ENCODE assay signal across 11 cellular contexts in the genomic region with DNA sequence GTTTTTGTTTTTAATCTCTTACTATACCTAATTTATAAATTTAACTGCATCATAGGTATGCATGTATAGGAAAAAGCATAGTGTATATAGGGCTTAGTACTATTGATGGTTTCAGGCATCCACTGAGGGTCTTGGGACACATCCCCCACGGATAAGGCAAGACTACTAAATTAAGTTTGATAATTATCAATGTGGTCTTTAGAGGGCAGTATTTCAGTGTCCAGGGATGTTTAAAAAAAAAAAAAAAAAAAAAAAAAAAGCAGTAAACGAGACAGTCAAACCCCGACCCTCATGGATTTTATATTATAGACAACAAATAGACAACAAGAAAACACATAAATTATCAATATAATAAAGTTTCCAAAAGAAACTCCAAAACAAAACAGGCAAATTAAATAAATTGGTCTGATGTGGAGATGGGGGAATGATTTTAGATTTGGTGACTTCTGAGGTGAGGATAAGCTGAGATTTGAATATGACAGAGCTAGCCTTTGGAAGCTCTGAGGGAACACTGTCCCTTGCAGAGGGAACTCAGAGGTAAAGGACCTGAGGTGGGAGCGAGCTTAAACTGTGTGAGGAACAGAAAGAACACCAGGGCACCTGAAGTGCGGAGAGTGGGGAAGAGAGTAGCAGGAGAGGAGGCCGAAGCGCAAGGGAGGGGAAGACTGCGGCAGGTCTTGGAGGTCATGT. TPM values are rescaled to one million over a fixed set of nuclear protein-coding genes. Genes with fewer than 3 reads are reported as not detected.
DNase-seq lines count a peak whose midpoint lies in the region; ATAC-seq, FAIRE-seq and TF ChIP-seq lines count a peak whose summit lies in the region.
"Had no signal": no experiment of that assay in that cellular context is flagged by ENCODE, and none has a peak within 500 bp of the region (broad histone marks: within the 10 kb centered on the region; RNA-seq: fewer than 3 reads in every experiment).

No MANE protein-coding gene starts in this region.

- no peak overlapping the region for H3K27ac ChIP-seq in K562 (ENCODE audit: extremely low read depth, low read depth, low read length)
- H3K27ac ChIP-seq in lower lobe of right lung = no peak overlapping the region

- H3K4me1 ChIP-seq in K562 (replicated peaks in 1 of 2; ENCODE audit: control insufficient read depth in 2 of 2, insufficient read depth in 2 of 2, low read length in 2 of 2) (no peaks in the 10 kb centered on the region; a peak in 1 of 5 replicates), lower lobe of right lung (no peaks in the 10 kb centered on the region)

- H3K4me1 Mint-ChIP-seq in CD14-positive monocyte = no peaks in the 10 kb centered on the region
- no peaks in the 10 kb centered on the region for H3K4me1 Mint-ChIP-seq in activated T-helper 1 cell treated with anti-CD3 and anti-CD28 coated beads, Interleukin-12 subunit alpha, Interleukin-12 subunit beta, Interleukin-2, Interleukin-4 antibody, amounts not matched to agents 30 ng/mL and 10 ng/mL and 1 ng/mL, durations not matched to agents 14 hours and 24 hours and 36 hours (ENCODE audit: low read depth)

- H3K9me3 ChIP-seq in K562 (replicated peaks; ENCODE audit: control insufficient read depth, insufficient read depth, low read depth, low read length) = no peaks in the 10 kb centered on the region
- no peaks in the 10 kb centered on the region for H3K9me3 ChIP-seq in lower lobe of right lung

- in situ Hi-C loops in K562 (cut with MboI) = no loop called here

- H3K4me3 ChIP-seq in K562 (no peak overlapping the region), lower lobe of right lung (no peak overlapping the region)

- H3K4me2 ChIP-seq in K562 (ENCODE audit: insufficient read depth, low read length) = no peak overlapping the region

- no peak overlapping the region for H3K9ac ChIP-seq in K562 (ENCODE audit: insufficient read depth in 1 of 2, low read depth in 2 of 2, low read length in 2 of 2)

- no peak for TF ChIP-seq RAD21 in K562 (CRISPR knock-in tag; conservative IDR thresholded peaks at IDR 0.05 in 1 of 2, IDR thresholded peaks at IDR 0.05 in 1 of 2)

- H3K9me3 Mint-ChIP-seq in CD14-positive monocyte = no peaks in the 10 kb centered on the region
- no peaks in the 10 kb centered on the region for H3K9me3 Mint-ChIP-seq in activated T-helper 1 cell treated with anti-CD3 and anti-CD28 coated beads, Interleukin-12 subunit alpha, Interleukin-12 subunit beta, Interleukin-2, Interleukin-4 antibody, amounts not matched to agents 30 ng/mL and 10 ng/mL and 1 ng/mL, durations not matched to agents 14 hours and 24 hours and 36 hours

- no peak for TF ChIP-seq POLR2A in K562 (conservative IDR thresholded peaks at IDR 0.05)

- H3K36me3 ChIP-seq in K562 (ENCODE audit: control insufficient read depth, insufficient read depth, low read length) (no peaks in the 10 kb centered on the region), lower lobe of right lung (no peaks in the 10 kb centered on the region)

- CTCF ChIA-PET in K562 (lab: Yijun Ruan, JAX; ENCODE audit: low intra/inter-chr PET ratio) = no interaction called here

- H4K20me1 ChIP-seq in K562 (replicated peaks; ENCODE audit: control insufficient read depth, insufficient read depth, low read length) = no peaks in the 10 kb centered on the region

- no peaks in the 10 kb centered on the region for H3K9me1 ChIP-seq in K562 (ENCODE audit: control insufficient read depth, insufficient read depth, low read length)

- H3K36me3 Mint-ChIP-seq in CD14-positive monocyte = no peaks in the 10 kb centered on the region
- no peaks in the 10 kb centered on the region for H3K36me3 Mint-ChIP-seq in activated T-helper 1 cell treated with anti-CD3 and anti-CD28 coated beads, Interleukin-12 subunit alpha, Interleukin-12 subunit beta, Interleukin-2, Interleukin-4 antibody, amounts not matched to agents 30 ng/mL and 10 ng/mL and 1 ng/mL, durations not matched to agents 14 hours and 24 hours and 36 hours (ENCODE audit: low read depth)

- no peak for FAIRE-seq in K562 (lab: Jason Lieb, UNC)

- POLR2A ChIA-PET in K562 (lab: Yijun Ruan, JAX) = interaction anchor here (0.7 kb wide), 1 partner anchor 19 kb away, joined by 3 read pairs; no protein-coding TSS in a partner anchor

- H3K4me3 Mint-ChIP-seq in CD14-positive monocyte = no peak overlapping the region
- H3K4me3 Mint-ChIP-seq in activated T-helper 1 cell treated with anti-CD3 and anti-CD28 coated beads, Interleukin-12 subunit alpha, Interleukin-12 subunit beta, Interleukin-2, Interleukin-4 antibody, amounts not matched to agents 30 ng/mL and 10 ng/mL and 1 ng/mL, durations not matched to agents 14 hours and 24 hours and 36 hours = no peak overlapping the region

- no peaks in the 10 kb centered on the region for H3K79me2 ChIP-seq in K562 (ENCODE audit: control insufficient read depth, insufficient read depth, low read length)

- TF ChIP-seq CTCF in CD14-positive monocyte (IDR thresholded peaks at IDR 0.05) = peak; percentile 22
- peak in 2 of 3 experiments; percentile 16 to 36; a peak in 1 of 6 replicates for TF ChIP-seq CTCF in K562 (IDR thresholded peaks at IDR 0.05 in 2 of 3, conservative IDR thresholded peaks at IDR 0.05 in 1 of 3; ENCODE audit: insufficient read depth in 2 of 3, low read depth in 1 of 3, low read length in 3 of 3)
- peak; percentile 31 for TF ChIP-seq CTCF in lower lobe of right lung (IDR thresholded peaks at IDR 0.05)

- intact Hi-C loops in CD14-positive monocyte (cut with micrococcal nuclease) (no loop called here), K562 (cut with micrococcal nuclease) (no loop called here), lower lobe of right lung (cut with DNase I) (no loop called here)
- intact Hi-C loops in activated T-helper 1 cell treated with anti-CD3 and anti-CD28 coated beads, Interleukin-12 subunit alpha, Interleukin-12 subunit beta, Interleukin-2, Interleukin-4 antibody, amounts not matched to agents 30 ng/mL and 10 ng/mL and 1 ng/mL, durations not matched to agents 14 hours and 24 hours and 36 hours (cut with micrococcal nuclease) = loop anchor here (1.0 to 2.0 kb wide), 2 partner anchors 34 to 154 kb away; no protein-coding TSS in a partner anchor

- no peak for TF ChIP-seq EP300 in K562 (IDR thresholded peaks at IDR 0.05; ENCODE audit: low read length)

- H3K27me3 ChIP-seq in K562 (ENCODE audit: control insufficient read depth in 2 of 2, insufficient read depth in 2 of 2, low read length in 2 of 2) = no peaks in the 10 kb centered on the region; a peak in 1 of 5 replicates
- no peaks in the 10 kb centered on the region for H3K27me3 ChIP-seq in lower lobe of right lung (ENCODE audit: low read depth)

- DNase-seq in CD14-positive monocyte (ENCODE audit: low spot score) (no peak), HT1080 (ENCODE audit: low read depth) (peak; percentile 16), K562 (ENCODE audit: extremely low read depth in 1 of 4, low spot score in 3 of 4) (peak in 2 of 4 experiments; percentile 5 to 9), lower lobe of right lung (no peak), HK-2 (ENCODE audit: unreplicated experiment) (no peak)
- no peak for DNase-seq in activated T-helper 1 cell treated with anti-CD3 and anti-CD28 coated beads, Interleukin-12 subunit alpha, Interleukin-12 subunit beta, Interleukin-2, Interleukin-4 antibody, amounts not matched to agents 30 ng/mL and 10 ng/mL and 1 ng/mL, durations not matched to agents 14 hours and 24 hours and 36 hours (ENCODE audit: low spot score)
- DNase-seq: SIG-M5; stimulated activated CD4-positive, alpha-beta T cell treated with anti-CD3 and anti-CD28 coated beads, Interleukin-2, amount 100 ng/mL, for 24 hours had no signal

- H3K27me3 Mint-ChIP-seq in CD14-positive monocyte (ENCODE audit: low read depth in 3 of 3) = peaks cover 0 to 2% (median 0%) of the 10 kb centered on the region in 3 donors
- no peaks in the 10 kb centered on the region for H3K27me3 Mint-ChIP-seq in activated T-helper 1 cell treated with anti-CD3 and anti-CD28 coated beads, Interleukin-12 subunit alpha, Interleukin-12 subunit beta, Interleukin-2, Interleukin-4 antibody, amounts not matched to agents 30 ng/mL and 10 ng/mL and 1 ng/mL, durations not matched to agents 14 hours and 24 hours and 36 hours (ENCODE audit: insufficient read depth)

- H3K27ac Mint-ChIP-seq in CD14-positive monocyte = no peak overlapping the region
- no peak overlapping the region for H3K27ac Mint-ChIP-seq in activated T-helper 1 cell treated with anti-CD3 and anti-CD28 coated beads, Interleukin-12 subunit alpha, Interleukin-12 subunit beta, Interleukin-2, Interleukin-4 antibody, amounts not matched to agents 30 ng/mL and 10 ng/mL and 1 ng/mL, durations not matched to agents 14 hours and 24 hours and 36 hours

- WGBS in K562 (ENCODE audit: insufficient coverage, low coverage, missing lambda C conversion rate) = 33% methylated on average over 7 of the region's 8 CpGs

- ATAC-seq in K562 = 0 out of 3 replicates have a peak, but pooled peaks have one; percentile 20
- ATAC-seq in lower lobe of right lung = no peak
- no peak for ATAC-seq in GM19324 (IDR thresholded peaks at IDR 0.05; ENCODE audit: low FRiP score, unreplicated experiment)
- ATAC-seq in HG03196 (IDR thresholded peaks at IDR 0.05; ENCODE audit: unreplicated experiment) = no peak

- no TSS peak for BruUV-seq in K562 (replicated peaks; lab: Mats Ljungman, UMichigan)

- no peak overlapping the region for H2AFZ ChIP-seq in K562 (ENCODE audit: low read depth, low read length)

RNA-seq across cellular contexts. Expression of a gene that starts 14.8 kb away (rescaled TPM):
- not detected for polyA plus RNA-seq in CD14-positive monocyte
- total RNA-seq in HT1080 (2014; rRNA removed; shearing (Covaris generic)) = not detected in 2 replicates
- not detected in 2 replicates for polyA plus RNA-seq in HT1080 (2015; cell fraction: cytosol; rRNA removed)
- not detected in 2 replicates for polyA plus RNA-seq in HT1080 (2015; cell fraction: nucleus; rRNA removed)
- not detected in 2 replicates for total RNA-seq in K562 (2011; cell fraction: chromatin; rRNA removed; ENCODE audit: low replicate concordance)
- total RNA-seq in K562 (2011; cell fraction: nucleolus; rRNA removed) = not detected in 2 replicates
- total RNA-seq in K562 (2011; cell fraction: nucleoplasm; rRNA removed) = not detected in 2 replicates
- not detected in 2 replicates for total RNA-seq in K562 (2014; rRNA removed)
- total RNA-seq in K562 (2014; rRNA removed; fragmentation: Illumina TruSeq; extraction: Trizol) = not detected in 2 replicates
- not detected in 2 replicates for total RNA-seq in K562 (2015; rRNA removed; fragmentation: Illumina TruSeq; extraction: Trizol)
- not detected in 2 replicates for total RNA-seq in K562 (2021)
- polyA plus RNA-seq in K562 (2011; rRNA removed) = not detected in 2 replicates
- not detected in 2 replicates for polyA plus RNA-seq in K562 (2011; cell fraction: cytosol; rRNA removed)
- not detected in 2 replicates for polyA plus RNA-seq in K562 (2011; cell fraction: nucleus; rRNA removed)
- polyA plus RNA-seq in K562 (2012) = not detected in 2 replicates
- polyA plus RNA-seq in K562 (2014; fragmentation: Illumina TruSeq; extraction: Trizol) = not detected in 2 replicates
- polyA plus RNA-seq in K562 (2014; fragmentation: Nextera tagmentation; extraction: Ambion mirVana) = not detected
- not detected in 2 replicates for polyA plus RNA-seq in K562 (2014; rRNA removed)
- polyA minus RNA-seq in K562 (2011; rRNA and poly(A)+ RNA removed) = not detected in 2 replicates
- polyA minus RNA-seq in K562 (2011; cell fraction: cytosol; rRNA and poly(A)+ RNA removed) = not detected in 2 replicates
- not detected in 2 replicates for polyA minus RNA-seq in K562 (2011; cell fraction: nucleus; rRNA and poly(A)+ RNA removed)
- total RNA-seq in lower lobe of right lung = not detected
- total RNA-seq in activated T-helper 1 cell treated with anti-CD3 and anti-CD28 coated beads, Interleukin-12 subunit alpha, Interleukin-12 subunit beta, Interleukin-2, Interleukin-4 antibody, amounts not matched to agents 30 ng/mL and 10 ng/mL and 1 ng/mL, durations not matched to agents 14 hours and 24 hours and 36 hours = not detected in 2 replicates
- total RNA-seq: M059J had no signal
